9 cellular contexts compared by ENCODE assay signal in the genomic region with DNA sequence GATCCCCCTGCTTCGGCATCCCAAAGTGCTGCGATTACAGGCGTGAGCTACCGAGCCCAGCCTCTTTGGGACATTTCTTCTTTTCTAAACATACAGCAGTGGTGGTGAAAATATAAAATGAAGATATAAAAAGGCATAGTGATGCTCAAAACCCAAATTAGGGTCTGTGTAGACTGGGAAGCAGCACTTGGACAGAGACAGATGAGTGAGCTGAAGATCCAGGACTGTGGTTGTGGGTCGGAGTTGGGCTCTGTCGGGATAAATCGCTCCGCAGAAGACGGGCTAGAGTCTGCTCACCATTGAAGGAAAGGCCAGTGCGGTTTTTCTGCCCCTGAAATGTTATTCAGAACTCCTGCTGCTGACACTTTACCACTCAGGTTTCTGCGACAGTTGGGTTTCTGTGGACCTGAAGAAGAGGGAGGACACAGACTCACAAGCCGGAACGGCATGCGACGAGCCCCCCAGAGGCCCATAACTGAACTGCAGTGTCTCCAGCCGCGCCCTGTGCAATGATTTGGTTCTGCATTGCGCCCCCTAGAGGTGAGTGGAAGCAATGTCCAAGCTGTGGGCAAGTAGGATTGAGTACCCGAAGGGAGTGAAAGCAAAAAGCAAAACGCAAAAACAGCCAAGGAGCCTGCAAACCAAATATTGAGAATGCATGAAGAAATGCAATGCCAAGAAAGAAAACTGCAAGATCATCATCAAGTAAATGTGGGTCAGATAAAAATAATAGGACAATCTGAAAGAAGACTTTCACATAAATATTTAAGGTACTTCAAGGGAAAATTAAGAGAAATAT.
DNase-seq lines count a peak whose midpoint lies in the region; ATAC-seq and TF ChIP-seq lines count a peak whose summit lies in the region.
"Had no signal": no experiment of that assay in that cellular context is flagged by ENCODE, and none has a peak within 500 bp of the region (broad histone marks: within the 10 kb centered on the region; RNA-seq: fewer than 3 reads in every experiment).

No MANE protein-coding gene starts in this region.

- H3K27ac ChIP-seq in RWPE1 (no peak overlapping the region), suprapubic skin (no peak overlapping the region)
- H3K27ac ChIP-seq: skin epidermis had no signal

- TF ChIP-seq CTCF in RWPE1 (conservative IDR thresholded peaks at IDR 0.05; ENCODE audit: low read depth) (peak; percentile 86), fibroblast of villous mesenchyme (IDR thresholded peaks at IDR 0.05; ENCODE audit: insufficient read depth, low read depth, low read length) (peak; percentile 100), suprapubic skin (IDR thresholded peaks at IDR 0.05) (peak; percentile 69 to 95)

- peaks cover 4% of the 10 kb centered on the region for H3K27me3 ChIP-seq in suprapubic skin

- peaks cover 3% of the 10 kb centered on the region for H3K4me1 Mint-ChIP-seq in activated T-helper 2 cell treated with anti-CD3 and anti-CD28 coated beads, Interferon-gamma antibody, Interleukin-2, Interleukin-4, amounts not matched to agents 10 μg/mL and 5 μg/mL and 100 μg/mL, durations not matched to agents 14 hours and 24 hours and 36 hours (ENCODE audit: low read depth)

- WGBS in suprapubic skin, result 40% methylated on average over 20 of the region's 20 CpGs

- POLR2A ChIA-PET in RWPE1 (lab: Yijun Ruan, JAX; ENCODE audit: low non-redundant PET), result no interaction called here

- no peak for TF ChIP-seq POLR2A in suprapubic skin (IDR thresholded peaks at IDR 0.05)

- H3K36me3 Mint-ChIP-seq in activated T-helper 2 cell treated with anti-CD3 and anti-CD28 coated beads, Interferon-gamma antibody, Interleukin-2, Interleukin-4, amounts not matched to agents 10 μg/mL and 5 μg/mL and 100 μg/mL, durations not matched to agents 14 hours and 24 hours and 36 hours (ENCODE audit: low read depth), result no peaks in the 10 kb centered on the region

- peaks cover 2% of the 10 kb centered on the region for H3K4me1 ChIP-seq in suprapubic skin

- TF ChIP-seq EP300 in suprapubic skin (IDR thresholded peaks at IDR 0.05), result no peak

- intact Hi-C loops in activated T-helper 2 cell treated with anti-CD3 and anti-CD28 coated beads, Interferon-gamma antibody, Interleukin-2, Interleukin-4, amounts not matched to agents 10 μg/mL and 5 μg/mL and 100 μg/mL, durations not matched to agents 14 hours and 24 hours and 36 hours (cut with micrococcal nuclease), result loop anchor here (1.0 to 10.0 kb wide), 3 partner anchors 67 to 377 kb away; partner anchors contain the start of genes ATP5PF and GABPA

- H3K9me3 Mint-ChIP-seq in activated T-helper 2 cell treated with anti-CD3 and anti-CD28 coated beads, Interferon-gamma antibody, Interleukin-2, Interleukin-4, amounts not matched to agents 10 μg/mL and 5 μg/mL and 100 μg/mL, durations not matched to agents 14 hours and 24 hours and 36 hours, result no peaks in the 10 kb centered on the region

- CTCF ChIA-PET in RWPE1 (lab: Yijun Ruan, JAX), result interaction anchor here (0.5 to 1.5 kb wide), 17 partner anchors 9 to 1044 kb away, joined by 3 to 7 read pairs (median 4); no protein-coding TSS in a partner anchor

- no peaks in the 10 kb centered on the region for H3K36me3 ChIP-seq in suprapubic skin

- peak; percentile 100 for ATAC-seq in GM21786 (IDR thresholded peaks at IDR 0.05; ENCODE audit: unreplicated experiment)

- DNase-seq in ELF-1 (ENCODE audit: low read depth, low spot score) (peak; percentile 93), RWPE1 (ENCODE audit: low spot score) (peak; percentile 68), fibroblast of villous mesenchyme (ENCODE audit: low read depth) (peak; percentile 87), occipital lobe (lab: John Stamatoyannopoulos, UW) (peak; percentile 40), suprapubic skin (ENCODE audit: low spot score in 2 of 2) (peak; percentile 85 to 86)
- DNase-seq in Jurkat, Clone E6-1 (ENCODE audit: low read depth, low spot score), result peak; percentile 89
- peak; percentile 85 for DNase-seq in activated T-helper 2 cell treated with anti-CD3 and anti-CD28 coated beads, Interferon-gamma antibody, Interleukin-2, Interleukin-4, amounts not matched to agents 10 μg/mL and 5 μg/mL and 100 μg/mL, durations not matched to agents 14 hours and 24 hours and 36 hours (ENCODE audit: low spot score)

- no peaks in the 10 kb centered on the region for H3K9me3 ChIP-seq in suprapubic skin

- no peak overlapping the region for H3K4me3 Mint-ChIP-seq in activated T-helper 2 cell treated with anti-CD3 and anti-CD28 coated beads, Interferon-gamma antibody, Interleukin-2, Interleukin-4, amounts not matched to agents 10 μg/mL and 5 μg/mL and 100 μg/mL, durations not matched to agents 14 hours and 24 hours and 36 hours (ENCODE audit: low read depth)

- no peak overlapping the region for H3K4me3 ChIP-seq in Jurkat, Clone E6-1 (ENCODE audit: low read length)
- H3K4me3 ChIP-seq in fibroblast of villous mesenchyme (ENCODE audit: low read depth, low read length) (no peak overlapping the region), suprapubic skin (no peak overlapping the region)
- H3K4me3 ChIP-seq: skin epidermis had no signal

- peaks cover 13% of the 10 kb centered on the region for H3K27me3 Mint-ChIP-seq in activated T-helper 2 cell treated with anti-CD3 and anti-CD28 coated beads, Interferon-gamma antibody, Interleukin-2, Interleukin-4, amounts not matched to agents 10 μg/mL and 5 μg/mL and 100 μg/mL, durations not matched to agents 14 hours and 24 hours and 36 hours (ENCODE audit: low read depth)

- H3K27ac Mint-ChIP-seq in activated T-helper 2 cell treated with anti-CD3 and anti-CD28 coated beads, Interferon-gamma antibody, Interleukin-2, Interleukin-4, amounts not matched to agents 10 μg/mL and 5 μg/mL and 100 μg/mL, durations not matched to agents 14 hours and 24 hours and 36 hours, result no peak overlapping the region

Comparison
In these comparisons a context has a peak if more than half of its experiments do, and no peak if none do; other contexts are left out.
1. DNase-seq: peak in every context shown above with its lines; median percentile 93 in ELF-1; 89 in Jurkat, Clone E6-1; 87 in fibroblast of villous mesenchyme; 86 in suprapubic skin; 85 in activated T-helper 2 cell treated with anti-CD3 and anti-CD28 coated beads, Interferon-gamma antibody, Interleukin-2, Interleukin-4, amounts not matched to agents 10 μg/mL and 5 μg/mL and 100 μg/mL, durations not matched to agents 14 hours and 24 hours and 36 hours; 68 in RWPE1; 40 in occipital lobe.